ENCODE assay signal across 12 cellular contexts in the genomic region with DNA sequence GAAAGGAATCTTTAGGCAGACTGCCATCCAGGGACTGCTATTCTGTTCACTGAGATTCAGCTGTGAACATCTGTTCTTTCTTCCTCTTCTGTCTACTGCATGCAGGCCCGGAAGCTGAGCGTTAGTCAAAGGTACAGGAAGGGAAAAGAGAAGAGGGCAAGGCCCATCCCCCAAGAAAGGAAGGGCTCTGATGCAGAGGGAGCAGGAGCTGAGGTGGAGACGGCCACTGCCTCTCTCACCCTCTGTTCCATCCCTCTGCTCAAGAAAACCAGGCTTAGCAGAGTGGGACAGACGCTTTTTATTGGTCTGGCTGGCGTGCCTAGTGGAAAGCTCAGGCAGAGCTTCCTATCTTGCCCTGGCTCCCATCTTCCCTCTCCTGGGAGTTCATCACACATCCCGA. TPM values are rescaled to one million over a fixed set of nuclear protein-coding genes. Genes with fewer than 3 reads are reported as not detected.
DNase-seq lines count a peak whose midpoint lies in the region; ATAC-seq and TF ChIP-seq lines count a peak whose summit lies in the region.
"Had no signal": no experiment of that assay in that cellular context is flagged by ENCODE, and none has a peak within 500 bp of the region (broad histone marks: within the 10 kb centered on the region; RNA-seq: fewer than 3 reads in every experiment).

No MANE protein-coding gene starts in this region.

- TF ChIP-seq CTCF in HFFc6 (IDR thresholded peaks at IDR 0.05) (no peak), activated B cell treated with CpG ODN at 0.5 μM for 24 hours (IDR thresholded peaks at IDR 0.05) (no peak), mesothelial cell of epicardium (IDR thresholded peaks at IDR 0.05; ENCODE audit: unreplicated experiment) (no peak)

- H3K9me3 ChIP-seq in BLaER1: no peaks in the 10 kb centered on the region
- H3K9me3 ChIP-seq: Peyer's patch had no signal

- H3K9ac ChIP-seq in BLaER1: peak overlapping the region; percentile 70

- no peaks in the 10 kb centered on the region for H3K27me3 ChIP-seq in BLaER1
- H3K27me3 ChIP-seq: Peyer's patch had no signal

- CTCF ChIA-PET in activated B cell treated with CpG ODN at 0.5 μM for 24 hours (lab: Charles Lee) (interaction anchor here (1.0 to 9.4 kb wide), 6 partner anchors 11 to 114 kb away, joined by 4 to 347 read pairs (median 12); a partner anchor contains a TSS), HEK293T (lab: Yijun Ruan, JAX) (interaction anchor here (0.6 to 10.4 kb wide), 12 partner anchors 16 to 446 kb away, joined by 3 to 174 read pairs (median 10); a partner anchor contains a TSS)

- H3K4me3 ChIP-seq in BLaER1: peak overlapping the region; percentile 45
- H3K4me3 ChIP-seq: Peyer's patch had no signal

- peak overlapping the region; percentile 84 for H3K4me2 ChIP-seq in BLaER1

- peak overlapping the region; percentile 85 for H3K27ac ChIP-seq in BLaER1

- H3K27ac Mint-ChIP-seq in HFFc6 (peak overlapping the region; percentile 86), activated B cell treated with CpG ODN at 0.5 μM for 24 hours (peak overlapping the region; percentile 26), mesothelial cell of epicardium (peak overlapping the region; percentile 89)

- ATAC-seq in activated B cell treated with CpG ODN at 0.5 μM for 24 hours (ENCODE audit: low read depth) (no peak), GM18517 (IDR thresholded peaks at IDR 0.05; ENCODE audit: unreplicated experiment) (no peak)
- ATAC-seq: esophagus mucosa, left lobe of liver had no signal

- DNase-seq in HFFc6 (no peak), activated B cell treated with CpG ODN at 0.5 μM for 24 hours (no peak), mesothelial cell of epicardium (ENCODE audit: low spot score in 2 of 2, unreplicated experiment in 2 of 2) (no peak), HK-2 (ENCODE audit: unreplicated experiment) (no peak), hippocampal formation (lab: John Stamatoyannopoulos, UW) (no peak), HEK293T (ENCODE audit: extremely low spot score) (no peak)
- DNase-seq: NCI-H1436 treated with DMSO at 0.1 percent for 48 hours had no signal

- H3K4me1 ChIP-seq in BLaER1: peaks cover 82% of the 10 kb centered on the region

- H4K20me1 ChIP-seq in BLaER1: peaks cover 10% of the 10 kb centered on the region; the same call in 1 of the 2 replicates

- H3K27me3 Mint-ChIP-seq in HFFc6 (ENCODE audit: insufficient read depth) (0 out of 2 replicates have a peak, but pooled peaks cover 1% of the 10 kb centered on the region), activated B cell treated with CpG ODN at 0.5 μM for 24 hours (no peaks in the 10 kb centered on the region), mesothelial cell of epicardium (ENCODE audit: low read depth) (no peaks in the 10 kb centered on the region)

- peaks cover 21% of the 10 kb centered on the region for H3K36me3 ChIP-seq in BLaER1

- H3K4me3 Mint-ChIP-seq in HFFc6: peak overlapping the region; percentile 60
- H3K4me3 Mint-ChIP-seq in activated B cell treated with CpG ODN at 0.5 μM for 24 hours: no peak overlapping the region
- H3K4me3 Mint-ChIP-seq in mesothelial cell of epicardium: no peak overlapping the region

- intact Hi-C loops in activated B cell treated with CpG ODN at 0.5 μM for 24 hours (cut with micrococcal nuclease): loop anchor here (2.0 to 5.0 kb wide), 4 partner anchors 37 to 475 kb away; a partner anchor contains a TSS

- H3K9me3 Mint-ChIP-seq in HFFc6 (no peaks in the 10 kb centered on the region), activated B cell treated with CpG ODN at 0.5 μM for 24 hours (no peaks in the 10 kb centered on the region), mesothelial cell of epicardium (no peaks in the 10 kb centered on the region)

- H3K4me1 Mint-ChIP-seq in HFFc6 (ENCODE audit: low read depth) (peaks cover 57% of the 10 kb centered on the region), activated B cell treated with CpG ODN at 0.5 μM for 24 hours (peaks cover 27% of the 10 kb centered on the region), mesothelial cell of epicardium (peaks cover 30% of the 10 kb centered on the region)

- POLR2A ChIA-PET in activated B cell treated with CpG ODN at 0.5 μM for 24 hours (lab: Charles Lee): interaction anchor here (0.5 kb wide), 1 partner anchor 106 kb away, joined by 6 read pairs; no protein-coding TSS in a partner anchor
- POLR2A ChIA-PET in HEK293T (lab: Yijun Ruan, JAX): interaction anchor here (0.8 to 8.4 kb wide), 7 partner anchors 52 to 156 kb away, joined by 3 to 117 read pairs (median 4); a partner anchor contains a TSS

- peaks cover 15% of the 10 kb centered on the region for H3K36me3 Mint-ChIP-seq in HFFc6 (ENCODE audit: low read depth)
- H3K36me3 Mint-ChIP-seq in activated B cell treated with CpG ODN at 0.5 μM for 24 hours (ENCODE audit: low read depth): peaks cover 27% of the 10 kb centered on the region
- H3K36me3 Mint-ChIP-seq in mesothelial cell of epicardium: peaks cover 9% of the 10 kb centered on the region

TF ChIP-seq in HEK293T, 16 proteins besides CTCF, POLR2A, EP300 and RAD21:
- TF ChIP-seq FOXK2 (IDR thresholded peaks at IDR 0.05) (no peak), BHLHE40 (IDR thresholded peaks at IDR 0.05; ENCODE audit: borderline replicate concordance) (no peak), HDGF (IDR thresholded peaks at IDR 0.05; ENCODE audit: borderline replicate concordance) (no peak), ELF4 (IDR thresholded peaks at IDR 0.05) (no peak), SP1 (IDR thresholded peaks at IDR 0.05) (no peak), FOXA1 (IDR thresholded peaks at IDR 0.05) (no peak), FOXM1 (IDR thresholded peaks at IDR 0.05; ENCODE audit: borderline replicate concordance) (no peak), NFRKB (IDR thresholded peaks at IDR 0.05) (no peak)

RNA-seq across cellular contexts. Expression of a gene that starts 57.5 kb away (rescaled TPM):
- 10 to 100 TPM; 75.0 to 95.8 (median 89.0) TPM for total RNA-seq in HFFc6 (2021; fragmentation: NEBNext Ultra II Directional; extraction: Animal tissue kit (Norgen Biotek cat#: 25700))
- total RNA-seq in activated B cell treated with CpG ODN at 0.5 μM for 24 hours: 38.2 and 38.4 TPM in 2 replicates
- total RNA-seq in mesothelial cell of epicardium: 57.2 to 63.0 TPM (median 57.8 TPM) in 3 replicates

Comparison
In these comparisons a context has a peak if more than half of its experiments do, and no peak if none do; other contexts are left out.
1. H3K27ac Mint-ChIP-seq: peak in every context shown above with its lines; median percentile 89 in mesothelial cell of epicardium; 86 in HFFc6; 26 in activated B cell treated with CpG ODN at 0.5 μM for 24 hours.